8 cellular contexts compared by ENCODE assay signal in the genomic region with DNA sequence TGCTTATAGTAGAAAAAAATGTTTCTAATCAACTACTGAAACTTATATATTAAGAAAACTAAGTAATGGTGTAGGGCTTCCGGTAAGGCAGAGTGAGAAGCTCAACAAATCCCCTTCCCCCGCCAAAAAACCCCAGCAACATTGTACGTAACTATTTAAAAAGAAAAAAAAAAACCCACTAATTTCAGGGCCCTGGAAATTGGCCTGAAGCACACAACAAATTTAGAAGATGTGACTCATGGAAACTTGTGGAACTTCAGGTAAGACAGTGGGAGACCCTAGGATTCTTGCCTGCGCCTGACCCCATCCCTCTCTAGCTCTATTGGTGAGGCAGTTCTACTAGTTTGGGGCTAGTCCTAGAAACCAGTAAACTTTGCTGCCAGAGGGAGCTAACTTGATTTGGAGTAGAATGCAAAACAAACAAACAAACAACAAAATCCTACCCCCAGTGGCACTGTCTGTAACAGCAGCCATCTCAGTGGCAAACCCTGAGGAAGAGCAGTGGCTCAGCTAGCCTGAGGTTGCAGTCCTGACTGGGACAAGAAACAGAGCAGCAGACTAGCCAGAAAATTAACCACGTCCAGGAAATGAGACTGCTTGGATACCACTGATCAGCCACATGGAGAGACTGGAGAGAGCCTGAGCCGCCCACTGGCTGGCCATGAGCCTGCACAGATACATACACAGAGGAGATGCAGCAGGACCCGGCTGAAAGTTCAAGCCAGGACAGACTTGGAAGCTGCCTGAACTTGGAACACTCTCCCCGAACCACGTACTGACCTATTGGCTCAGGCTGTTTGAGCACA.
DNase-seq lines count a peak whose midpoint lies in the region; ATAC-seq and TF ChIP-seq lines count a peak whose summit lies in the region.

No MANE protein-coding gene starts in this region.

- intact Hi-C loops in body of pancreas (cut with DNase I) = no loop called here
- intact Hi-C loops in mucosa of descending colon (cut with DNase I, micrococcal nuclease) = no loop called here

- in situ Hi-C loops in Caki2 (cut with HindIII; ENCODE audit: low pct_unique_long_range_greater_than_20kb, low sequenced_read_pairs) = no loop called here

- H3K27me3 ChIP-seq in body of pancreas = no peaks in the 10 kb centered on the region

- H3K27me3 Mint-ChIP-seq in HFFc6 (ENCODE audit: insufficient read depth) = no peaks in the 10 kb centered on the region

- H3K4me1 ChIP-seq in body of pancreas (no peaks in the 10 kb centered on the region), mucosa of descending colon (ENCODE audit: low read depth) (no peaks in the 10 kb centered on the region)

- peak overlapping the region; percentile 44; the same call in 1 of the 2 replicates for H3K27ac Mint-ChIP-seq in HFFc6

- 53 to 64% methylated on average over 9 of the region's 9 CpGs for WGBS in body of pancreas, 2 donors

- H3K9me3 ChIP-seq in body of pancreas (no peaks in the 10 kb centered on the region), mucosa of descending colon (peaks cover under 1% of the 10 kb centered on the region)

- peak overlapping the region; percentile 63; the same call in 1 of the 2 replicates for H3K4me3 Mint-ChIP-seq in HFFc6

- H3K4me3 ChIP-seq in body of pancreas (no peak overlapping the region), mucosa of descending colon (no peak overlapping the region)

- H3K36me3 ChIP-seq in body of pancreas (replicated peaks in 1 of 2; ENCODE audit: insufficient read depth in 1 of 2, low read depth in 2 of 2) = no peaks in the 10 kb centered on the region
- no peaks in the 10 kb centered on the region for H3K36me3 ChIP-seq in mucosa of descending colon (ENCODE audit: low read depth)

- TF ChIP-seq CTCF in HFFc6 (IDR thresholded peaks at IDR 0.05) (peak; percentile 36; the same call in 1 of the 2 replicates), body of pancreas (IDR thresholded peaks at IDR 0.05) (peak in 2 of 7 experiments; percentile 8 to 15), mucosa of descending colon (IDR thresholded peaks at IDR 0.05) (no peak)

- H3K27ac ChIP-seq in body of pancreas = no peak overlapping the region

- TF ChIP-seq POLR2A in body of pancreas (IDR thresholded peaks at IDR 0.05) (no peak), erythroblast (IDR thresholded peaks at IDR 0.05; ENCODE audit: low read length) (no peak)

- ATAC-seq in body of pancreas = peak; percentile 86
- ATAC-seq in mucosa of descending colon = peak; percentile 61
- no peak for ATAC-seq in GM18517 (IDR thresholded peaks at IDR 0.05; ENCODE audit: unreplicated experiment)
- no peak for ATAC-seq in HG03521 (IDR thresholded peaks at IDR 0.05; ENCODE audit: unreplicated experiment)

- H3K9me3 Mint-ChIP-seq in HFFc6 = peaks cover 16% of the 10 kb centered on the region

- no peaks in the 10 kb centered on the region for H3K36me3 Mint-ChIP-seq in HFFc6 (ENCODE audit: low read depth)

- peaks cover 15% of the 10 kb centered on the region; the same call in 1 of the 2 replicates for H3K4me1 Mint-ChIP-seq in HFFc6 (ENCODE audit: low read depth)

- DNase-seq in Caki2 (ENCODE audit: low read depth) (peak; percentile 17), HFFc6 (no peak), body of pancreas (peak; percentile 34 to 72 (median 43)), mucosa of descending colon (peak in 2 of 3 donors; percentile 23 to 61), ecto neural progenitor cell (ENCODE audit: low spot score) (no peak), erythroblast (lab: John Stamatoyannopoulos, UW) (no peak)

Comparison
In these comparisons a context has a peak if more than half of its experiments do, and no peak if none do; other contexts are left out.
1. DNase-seq: peak in Caki2 (single experiment), body of pancreas (4 of 4) and mucosa of descending colon (2 of 3); none in HFFc6 (single experiment), ecto neural progenitor cell (single experiment) and erythroblast (0 of 2).
2. ATAC-seq: peak in body of pancreas (single experiment) and mucosa of descending colon (single experiment); none in GM18517 (single experiment) and HG03521 (single experiment).